Comparison of ENCODE assay signal across 10 cellular contexts in the genomic region with DNA sequence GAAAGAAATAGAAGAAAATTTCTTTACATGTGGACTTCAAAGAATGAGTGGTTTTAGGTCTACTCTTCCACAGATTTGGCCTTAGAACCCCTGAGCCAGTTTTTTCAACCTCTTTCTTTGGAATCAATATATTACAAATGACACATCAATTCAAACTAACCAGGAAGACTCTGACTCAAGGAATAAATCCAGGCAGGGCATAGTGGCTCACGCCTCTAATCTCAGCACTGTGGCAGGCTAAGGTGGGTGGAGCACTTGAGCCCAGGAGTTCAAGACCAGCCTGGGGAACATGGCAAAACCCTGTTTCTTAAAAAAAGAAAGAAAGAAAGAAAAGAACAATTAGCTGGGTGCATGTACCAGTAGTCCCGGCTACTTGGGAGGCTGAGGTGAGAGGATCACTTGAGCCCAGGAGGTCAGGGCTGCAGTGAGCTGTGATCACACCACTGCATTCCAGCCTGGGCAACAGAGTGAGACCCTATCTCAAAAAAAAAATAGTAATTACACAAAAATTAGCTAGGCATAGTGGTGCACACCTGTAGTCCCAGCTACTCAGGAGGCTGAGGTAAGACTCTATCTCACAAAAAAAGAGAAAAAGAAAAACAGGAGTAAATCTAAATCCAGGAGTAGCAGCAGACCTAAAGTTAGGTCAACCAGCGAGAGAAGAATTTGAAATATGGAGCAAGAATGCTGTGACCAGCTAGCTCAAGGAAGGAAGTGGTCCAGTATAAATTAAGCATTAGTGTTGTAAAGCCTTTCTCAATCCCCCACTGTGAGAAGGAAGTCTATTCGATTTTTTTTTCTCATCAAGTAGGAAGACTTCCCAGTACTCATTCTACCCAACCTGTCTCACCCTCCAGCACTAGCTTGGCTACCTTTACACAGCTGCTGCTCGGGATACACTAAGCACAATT. TPM values are rescaled to one million over a fixed set of nuclear protein-coding genes. Genes with fewer than 3 reads are reported as not detected.
A peak's percentile ranks its signal among the peaks of the same experiment; 100 is the strongest.
DNase-seq lines count a peak whose midpoint lies in the region; ATAC-seq and TF ChIP-seq lines count a peak whose summit lies in the region.
"Had no signal": no experiment of that assay in that cellular context is flagged by ENCODE, and none has a peak within 500 bp of the region (broad histone marks: within the 10 kb centered on the region; RNA-seq: fewer than 3 reads in every experiment).

No MANE protein-coding gene starts in this region.

- H3K27ac ChIP-seq in thoracic aorta = peak overlapping the region; percentile 88 to 92
- H3K27ac ChIP-seq: C4-2B had no signal

- peak overlapping the region; percentile 79 for H3K4me3 ChIP-seq in thoracic aorta

- no peak overlapping the region for H3K27ac Mint-ChIP-seq in T-helper 2 cell treated with Interferon-gamma antibody and Interleukin-4, amounts not matched to agents 5 μg/mL and 100 μg/mL, for 36 hours

- no peaks in the 10 kb centered on the region for H3K9me3 Mint-ChIP-seq in T-helper 2 cell treated with Interferon-gamma antibody and Interleukin-4, amounts not matched to agents 5 μg/mL and 100 μg/mL, for 36 hours

- TF ChIP-seq CTCF in thoracic aorta (IDR thresholded peaks at IDR 0.05) (no peak), omental fat pad (IDR thresholded peaks at IDR 0.05) (no peak)

- no peaks in the 10 kb centered on the region for H3K27me3 ChIP-seq in thoracic aorta (replicated peaks; ENCODE audit: insufficient read depth)

- peaks cover 22% of the 10 kb centered on the region for H3K4me1 Mint-ChIP-seq in T-helper 2 cell treated with Interferon-gamma antibody and Interleukin-4, amounts not matched to agents 5 μg/mL and 100 μg/mL, for 36 hours (ENCODE audit: low read depth)

- no peak for DNase-seq in T-helper 2 cell treated with Interferon-gamma antibody and Interleukin-4, amounts not matched to agents 5 μg/mL and 100 μg/mL, for 36 hours (ENCODE audit: low spot score)
- DNase-seq in T-helper 2 cell (no peak), amniotic epithelial cell (ENCODE audit: low read depth) (peak; percentile 73), left kidney (ENCODE audit: low read depth, low spot score) (peak; percentile 14), thoracic aorta (ENCODE audit: low spot score) (no peak), HuH-7 (ENCODE audit: low spot score) (no peak), omental fat pad (ENCODE audit: low spot score) (no peak), NCI-H748 treated with DMSO at 0.1 percent for 48 hours (lab: John Stamatoyannopoulos, UW) (no peak)
- DNase-seq: activated effector memory CD4-positive, alpha-beta T cell treated with Interleukin-2 at 50 U/mL for 16 hours had no signal

- peaks cover 33 to 47% of the 10 kb centered on the region in 2 donors for H3K4me1 ChIP-seq in thoracic aorta (ENCODE audit: control insufficient read depth in 1 of 2, low read depth in 2 of 2)

- H3K36me3 ChIP-seq in thoracic aorta = no peaks in the 10 kb centered on the region

- H3K4me3 Mint-ChIP-seq in T-helper 2 cell treated with Interferon-gamma antibody and Interleukin-4, amounts not matched to agents 5 μg/mL and 100 μg/mL, for 36 hours = peak overlapping the region; percentile 84

- peaks cover 41% of the 10 kb centered on the region for H3K27me3 Mint-ChIP-seq in T-helper 2 cell treated with Interferon-gamma antibody and Interleukin-4, amounts not matched to agents 5 μg/mL and 100 μg/mL, for 36 hours (ENCODE audit: low read depth)

- H3K36me3 Mint-ChIP-seq in T-helper 2 cell treated with Interferon-gamma antibody and Interleukin-4, amounts not matched to agents 5 μg/mL and 100 μg/mL, for 36 hours (ENCODE audit: low read depth) = peaks cover 8% of the 10 kb centered on the region

- H3K9me3 ChIP-seq in thoracic aorta = no peaks in the 10 kb centered on the region

- no peak for ATAC-seq in thoracic aorta (ENCODE audit: insufficient number of reproducible peaks, low FRiP score, low read depth)
- ATAC-seq in omental fat pad (ENCODE audit: low FRiP score) = no peak

RNA-seq across cellular contexts. Expression of a gene that starts 1.9 kb away (rescaled TPM):
- total RNA-seq in thoracic aorta (100 to 1,000 TPM; 225 to 231 TPM), omental fat pad (10 to 100 TPM; 55.8 to 79.2 (median 68.3) TPM)

RNA-seq across cellular contexts. Expression of a gene that starts 30.4 kb away (rescaled TPM):
- 10 to 100 TPM; 17.3 to 20.1 TPM for total RNA-seq in thoracic aorta
- 10 to 100 TPM; 21.0 to 36.9 (median 29.7) TPM for total RNA-seq in omental fat pad

Comparison
In these comparisons a context has a peak if more than half of its experiments do, and no peak if none do; other contexts are left out.
1. DNase-seq: peak in amniotic epithelial cell (single experiment) and left kidney (single experiment); none in T-helper 2 cell treated with Interferon-gamma antibody and Interleukin-4, amounts not matched to agents 5 μg/mL and 100 μg/mL, for 36 hours (single experiment), T-helper 2 cell (0 of 5), thoracic aorta (single experiment), HuH-7 (single experiment), omental fat pad (single experiment) and NCI-H748 treated with DMSO at 0.1 percent for 48 hours (single experiment).